ENCODE assay signal across 16 cellular contexts in the genomic region with DNA sequence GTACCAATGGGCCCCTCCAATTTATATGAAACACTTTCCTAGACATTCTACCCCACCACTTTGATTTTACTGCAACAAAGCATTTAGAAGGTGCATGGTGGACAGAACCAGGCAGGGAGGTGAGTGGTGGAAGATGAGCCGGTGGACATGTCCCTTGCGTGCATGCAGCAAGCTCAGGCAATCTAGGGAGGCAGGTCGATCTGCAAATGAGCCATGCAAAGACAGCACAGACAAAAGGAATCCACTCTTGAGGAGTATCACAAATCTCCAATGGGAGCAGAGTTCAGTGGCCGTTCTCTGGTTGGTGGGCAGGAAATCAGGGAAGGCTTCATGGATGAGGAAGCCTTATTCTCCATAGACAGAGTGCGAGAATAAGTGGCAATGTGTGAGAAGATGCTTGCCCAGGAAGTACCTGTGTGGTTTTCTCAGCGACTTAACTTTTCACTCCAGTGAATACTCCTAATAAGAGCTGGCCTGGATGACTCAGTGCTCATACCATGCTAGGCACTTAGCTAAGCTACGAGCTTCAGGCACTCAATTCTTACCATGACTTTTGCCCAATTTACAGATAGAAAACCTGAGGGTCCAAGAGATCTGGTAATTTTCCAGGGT.
A peak's percentile ranks its signal among the peaks of the same experiment; 100 is the strongest.
DNase-seq lines count a peak whose midpoint lies in the region; ATAC-seq and TF ChIP-seq lines count a peak whose summit lies in the region.
"Had no signal": no experiment of that assay in that cellular context is flagged by ENCODE, and none has a peak within 500 bp of the region (broad histone marks: within the 10 kb centered on the region; RNA-seq: fewer than 3 reads in every experiment).

No MANE protein-coding gene starts in this region.

- 72% methylated on average over 3 of the region's 7 CpGs for WGBS in right lobe of liver (ENCODE audit: insufficient coverage, low coverage, low lambda C conversion rate, missing lambda C conversion rate)

- DNase-seq in activated CD4-positive, alpha-beta T cell treated with anti-CD3 and anti-CD28 coated beads for 4 hours: peak; percentile 24 to 26
- DNase-seq in activated CD4-positive, alpha-beta T cell treated with anti-CD3 and anti-CD28 coated beads, Interleukin-2, amount 50 U/mL, for 4 hours: no peak
- DNase-seq in T-cell (no peak), epithelial cell of prostate (ENCODE audit: low read depth, low spot score) (no peak), HEK293T (ENCODE audit: extremely low spot score) (no peak), right lobe of liver (no peak), KBM-7 (no peak)
- DNase-seq: activated CD4-positive, alpha-beta T cell treated with anti-CD3 and anti-CD28 coated beads, Interleukin-2, amount 10 ng/mL, durations not matched to agents 24 days and 14 days; activated gamma-delta T cell; DMS153; foreskin fibroblast; IMR-90; NCI-H1694 had no signal

- H3K36me3 Mint-ChIP-seq in T-cell: peaks cover 26% of the 10 kb centered on the region
- H3K36me3 Mint-ChIP-seq in stimulated activated memory B cell treated with anti-CD40 and anti-IgM and Interleukin-4, amounts not matched to agents 10 μg/mL and 1 μg/mL and 100 μg/mL, for 72 hours: no peaks in the 10 kb centered on the region

- H3K4me3 ChIP-seq in right lobe of liver: no peak overlapping the region
- H3K4me3 ChIP-seq: skin epidermis had no signal

- no peaks in the 10 kb centered on the region for H3K9me3 ChIP-seq in right lobe of liver

- no peaks in the 10 kb centered on the region for H3K27me3 Mint-ChIP-seq in T-cell
- no peaks in the 10 kb centered on the region for H3K27me3 Mint-ChIP-seq in stimulated activated memory B cell treated with anti-CD40 and anti-IgM and Interleukin-4, amounts not matched to agents 10 μg/mL and 1 μg/mL and 100 μg/mL, for 72 hours
- H3K27me3 Mint-ChIP-seq: dendritic cell treated with granulocyte-macrophage colony-stimulating factor and Interleukin-4, amounts not matched to agents 40 ng/mL and 50 ng/mL, for 4 days had no signal

- intact Hi-C loops in right lobe of liver (cut with DNase I): no loop called here

- ATAC-seq in T-cell (replicated peaks in 1 of 4) (peak in 3 of 4 experiments; percentile 55 to 57 (median 57)), right lobe of liver (no peak)
- no peak for ATAC-seq in stimulated activated memory B cell treated with anti-CD40 and anti-IgM and Interleukin-4, amounts not matched to agents 10 μg/mL and 1 μg/mL and 100 μg/mL, for 72 hours

- H3K27ac ChIP-seq in epithelial cell of prostate: peak overlapping the region; percentile 89
- H3K27ac ChIP-seq in right lobe of liver: no peak overlapping the region

- H3K36me3 ChIP-seq in right lobe of liver: no peaks in the 10 kb centered on the region

- in situ Hi-C loops in KBM-7 (cut with MboI; ENCODE audit: low pct_unique_long_range_greater_than_20kb, low sequenced_read_pairs): no loop called here

- H3K4me3 Mint-ChIP-seq in T-cell: peak overlapping the region in 1 of 3 donors; percentile 84
- no peak overlapping the region for H3K4me3 Mint-ChIP-seq in stimulated activated memory B cell treated with anti-CD40 and anti-IgM and Interleukin-4, amounts not matched to agents 10 μg/mL and 1 μg/mL and 100 μg/mL, for 72 hours
- H3K4me3 Mint-ChIP-seq: activated CD4-positive, alpha-beta T cell treated with anti-CD3 and anti-CD28 coated beads, Interleukin-2, amount 10 ng/mL, durations not matched to agents 24 days and 14 days; dendritic cell treated with granulocyte-macrophage colony-stimulating factor and Interleukin-4, amounts not matched to agents 40 ng/mL and 50 ng/mL, for 4 days had no signal

- CTCF ChIA-PET in T-cell (lab: Charles Lee): no interaction called here
- CTCF ChIA-PET in HEK293T (lab: Yijun Ruan, JAX): interaction anchor here (0.6 kb wide), 1 partner anchor 255 kb away, joined by 3 read pairs; no protein-coding TSS in a partner anchor

- no peaks in the 10 kb centered on the region for H3K9me3 Mint-ChIP-seq in T-cell
- H3K9me3 Mint-ChIP-seq in stimulated activated memory B cell treated with anti-CD40 and anti-IgM and Interleukin-4, amounts not matched to agents 10 μg/mL and 1 μg/mL and 100 μg/mL, for 72 hours: no peaks in the 10 kb centered on the region
- H3K9me3 Mint-ChIP-seq: activated CD4-positive, alpha-beta T cell treated with anti-CD3 and anti-CD28 coated beads, Interleukin-2, amount 10 ng/mL, durations not matched to agents 24 days and 14 days; dendritic cell treated with granulocyte-macrophage colony-stimulating factor and Interleukin-4, amounts not matched to agents 40 ng/mL and 50 ng/mL, for 4 days had no signal

- no peak for TF ChIP-seq CTCF in right lobe of liver (IDR thresholded peaks at IDR 0.05)

- TF ChIP-seq POLR2A in right lobe of liver (IDR thresholded peaks at IDR 0.05): no peak

- H3K27me3 ChIP-seq in right lobe of liver: no peaks in the 10 kb centered on the region

- peak overlapping the region; percentile 95 to 97 for H3K27ac Mint-ChIP-seq in T-cell
- peak overlapping the region; percentile 24 for H3K27ac Mint-ChIP-seq in stimulated activated memory B cell treated with anti-CD40 and anti-IgM and Interleukin-4, amounts not matched to agents 10 μg/mL and 1 μg/mL and 100 μg/mL, for 72 hours
- H3K27ac Mint-ChIP-seq: activated CD4-positive, alpha-beta T cell treated with anti-CD3 and anti-CD28 coated beads, Interleukin-2, amount 10 ng/mL, durations not matched to agents 24 days and 14 days; dendritic cell treated with granulocyte-macrophage colony-stimulating factor and Interleukin-4, amounts not matched to agents 40 ng/mL and 50 ng/mL, for 4 days had no signal

- H3K4me1 Mint-ChIP-seq in T-cell: peaks cover 88 to 94% (median 90%) of the 10 kb centered on the region in 3 donors
- peaks cover 51% of the 10 kb centered on the region for H3K4me1 Mint-ChIP-seq in stimulated activated memory B cell treated with anti-CD40 and anti-IgM and Interleukin-4, amounts not matched to agents 10 μg/mL and 1 μg/mL and 100 μg/mL, for 72 hours

- POLR2A ChIA-PET in T-cell (lab: Charles Lee) (interaction anchor here (0.6 to 0.7 kb wide), 2 partner anchors 28 to 54 kb away, joined by 3 to 5 read pairs; no protein-coding TSS in a partner anchor), HEK293T (lab: Yijun Ruan, JAX) (no interaction called here)

- H3K4me1 ChIP-seq in right lobe of liver: peaks cover 0 to 13% (median 4%) of the 10 kb centered on the region in 4 donors

TF ChIP-seq in HEK293T, 16 proteins besides CTCF, POLR2A, EP300 and RAD21:
- TF ChIP-seq SP1 (IDR thresholded peaks at IDR 0.05) (no peak), ELF4 (IDR thresholded peaks at IDR 0.05) (no peak), NFRKB (IDR thresholded peaks at IDR 0.05) (no peak), FOXA1 (IDR thresholded peaks at IDR 0.05) (no peak), CTBP1 (IDR thresholded peaks at IDR 0.05; ENCODE audit: borderline replicate concordance) (no peak), LEF1 (IDR thresholded peaks at IDR 0.05; ENCODE audit: borderline replicate concordance) (no peak), FOXM1 (IDR thresholded peaks at IDR 0.05; ENCODE audit: borderline replicate concordance) (no peak), ARNT (IDR thresholded peaks at IDR 0.05) (no peak), FOXK2 (IDR thresholded peaks at IDR 0.05) (no peak), HDGF (IDR thresholded peaks at IDR 0.05; ENCODE audit: borderline replicate concordance) (no peak), BHLHE40 (IDR thresholded peaks at IDR 0.05; ENCODE audit: borderline replicate concordance) (no peak), SUZ12 (IDR thresholded peaks at IDR 0.05) (no peak), ZNF384 (IDR thresholded peaks at IDR 0.05) (no peak)
- TF ChIP-seq, protein P1, sequence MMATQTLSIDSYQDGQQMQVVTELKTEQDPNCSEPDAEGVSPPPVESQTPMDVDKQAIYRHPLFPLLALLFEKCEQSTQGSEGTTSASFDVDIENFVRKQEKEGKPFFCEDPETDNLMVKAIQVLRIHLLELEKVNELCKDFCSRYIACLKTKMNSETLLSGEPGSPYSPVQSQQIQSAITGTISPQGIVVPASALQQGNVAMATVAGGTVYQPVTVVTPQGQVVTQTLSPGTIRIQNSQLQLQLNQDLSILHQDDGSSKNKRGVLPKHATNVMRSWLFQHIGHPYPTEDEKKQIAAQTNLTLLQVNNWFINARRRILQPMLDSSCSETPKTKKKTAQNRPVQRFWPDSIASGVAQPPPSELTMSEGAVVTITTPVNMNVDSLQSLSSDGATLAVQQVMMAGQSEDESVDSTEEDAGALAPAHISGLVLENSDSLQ (IDR thresholded peaks at IDR 0.05): no peak
TF ChIP-seq in HEK293T: peak in this region for 0.

Comparison
In these comparisons a context has a peak if more than half of its experiments do, and no peak if none do; other contexts are left out.
1. DNase-seq: peak in activated CD4-positive, alpha-beta T cell treated with anti-CD3 and anti-CD28 coated beads for 4 hours (2 of 2); none in activated CD4-positive, alpha-beta T cell treated with anti-CD3 and anti-CD28 coated beads, Interleukin-2, amount 50 U/mL, for 4 hours (0 of 2), T-cell (0 of 34), epithelial cell of prostate (single experiment), HEK293T (single experiment), right lobe of liver (0 of 3) and KBM-7 (single experiment).
2. ATAC-seq: peak in T-cell (3 of 4); none in stimulated activated memory B cell treated with anti-CD40 and anti-IgM and Interleukin-4, amounts not matched to agents 10 μg/mL and 1 μg/mL and 100 μg/mL, for 72 hours (single experiment) and right lobe of liver (0 of 4).